8 cellular contexts compared by ENCODE assay signal in genomic region chr16:58734459-58734787, GRCh38. TPM values are rescaled to one million over a fixed set of nuclear protein-coding genes. Genes with fewer than 3 reads are reported as not detected.
DNase-seq lines count a peak whose midpoint lies in the region; ATAC-seq and TF ChIP-seq lines count a peak whose summit lies in the region.

No MANE protein-coding gene starts in this region.

- H3K36me3 Mint-ChIP-seq in activated naive CD4-positive, alpha-beta T cell treated with anti-CD3 and anti-CD28 coated beads, Interleukin-2, amount 50 U/mL, for 24 hours: no peaks in the 10 kb centered on the region

- DNase-seq in activated naive CD4-positive, alpha-beta T cell treated with Interleukin-2 at 50 U/mL for 16 hours: no peak
- no peak for DNase-seq in astrocyte of the spinal cord (ENCODE audit: low read depth, low spot score)
- DNase-seq in lower lobe of right lung: no peak
- no peak for DNase-seq in upper lobe of left lung
- DNase-seq in NCI-H187 (lab: John Stamatoyannopoulos, UW): no peak
- no peak for DNase-seq in CD1c-positive myeloid dendritic cell (ENCODE audit: extremely low spot score)
- DNase-seq in EL: no peak

- H3K4me3 Mint-ChIP-seq in activated naive CD4-positive, alpha-beta T cell treated with anti-CD3 and anti-CD28 coated beads, Interleukin-2, amount 50 U/mL, for 24 hours: peak overlapping the region; percentile 96

- in situ Hi-C loops in astrocyte of the spinal cord (cut with HindIII; ENCODE audit: low sequenced_read_pairs): no loop called here

- H3K9me3 ChIP-seq in lower lobe of right lung (no peaks in the 10 kb centered on the region), upper lobe of left lung (no peaks in the 10 kb centered on the region)

- TF ChIP-seq EP300 in upper lobe of left lung (IDR thresholded peaks at IDR 0.05): no peak

- no peak for ATAC-seq in lower lobe of right lung
- no peak for ATAC-seq in upper lobe of left lung (ENCODE audit: low FRiP score in 2 of 2)

- H3K27me3 ChIP-seq in lower lobe of right lung (ENCODE audit: low read depth): no peaks in the 10 kb centered on the region
- H3K27me3 ChIP-seq in upper lobe of left lung: no peaks in the 10 kb centered on the region

- H3K4me1 Mint-ChIP-seq in activated naive CD4-positive, alpha-beta T cell treated with anti-CD3 and anti-CD28 coated beads, Interleukin-2, amount 50 U/mL, for 24 hours: peaks cover 48% of the 10 kb centered on the region

- H3K4me1 ChIP-seq in lower lobe of right lung: peaks cover 16% of the 10 kb centered on the region
- peaks cover 6 to 23% (median 9%) of the 10 kb centered on the region in 4 donors for H3K4me1 ChIP-seq in upper lobe of left lung

- TF ChIP-seq POLR2A in upper lobe of left lung (IDR thresholded peaks at IDR 0.05): no peak

- peak overlapping the region; percentile 83 for H3K4me3 ChIP-seq in astrocyte of the spinal cord (ENCODE audit: low read depth, low read length)
- H3K4me3 ChIP-seq in lower lobe of right lung: peak overlapping the region; percentile 69
- H3K4me3 ChIP-seq in upper lobe of left lung: peak overlapping the region; percentile 81 to 90 (median 87)

- H3K27ac ChIP-seq in lower lobe of right lung (peak overlapping the region; percentile 71), upper lobe of left lung (peak overlapping the region; percentile 66 to 88 (median 82))

- H3K36me3 ChIP-seq in lower lobe of right lung (no peaks in the 10 kb centered on the region), upper lobe of left lung (no peaks in the 10 kb centered on the region)

- peak overlapping the region; percentile 95 for H3K27ac Mint-ChIP-seq in activated naive CD4-positive, alpha-beta T cell treated with anti-CD3 and anti-CD28 coated beads, Interleukin-2, amount 50 U/mL, for 24 hours

- 32 to 44% methylated on average over 7 to 8 of the region's 8 CpGs for WGBS in upper lobe of left lung, 2 donors

- TF ChIP-seq CTCF in astrocyte of the spinal cord (IDR thresholded peaks at IDR 0.05; ENCODE audit: low read depth, low read length): no peak
- no peak for TF ChIP-seq CTCF in lower lobe of right lung (IDR thresholded peaks at IDR 0.05)
- TF ChIP-seq CTCF in upper lobe of left lung (IDR thresholded peaks at IDR 0.05): no peak

- no peaks in the 10 kb centered on the region for H3K27me3 Mint-ChIP-seq in activated naive CD4-positive, alpha-beta T cell treated with anti-CD3 and anti-CD28 coated beads, Interleukin-2, amount 50 U/mL, for 24 hours

- intact Hi-C loops in lower lobe of right lung (cut with DNase I): no loop called here

- H3K9me3 Mint-ChIP-seq in activated naive CD4-positive, alpha-beta T cell treated with anti-CD3 and anti-CD28 coated beads, Interleukin-2, amount 50 U/mL, for 24 hours: no peaks in the 10 kb centered on the region

RNA-seq across cellular contexts. Expression of gene GOT2, which starts 0.3 kb away (rescaled TPM):
- total RNA-seq in lower lobe of right lung (50.7 TPM), upper lobe of left lung (10 to 100 TPM; 28.4 to 52.9 (median 47.2) TPM)

RNA-seq across cellular contexts. Expression of gene SLC38A7, which starts 49.9 kb away (rescaled TPM):
- total RNA-seq in lower lobe of right lung (20.7 TPM), upper lobe of left lung (10 to 100 TPM in 5 of 6 donors, 1 to 10 TPM in 1; 6.5 to 34.6 (median 22.4) TPM)
